ENCODE assay signal across 1 cellular context in genomic region chr7:66183700-66184099, GRCh38.
TF ChIP-seq lines count a peak whose summit lies in the region.

No MANE protein-coding gene starts in this region.

TF ChIP-seq in HEK293, 187 proteins besides CTCF, POLR2A, EP300 and RAD21 (continued from another document and continues in another):
- TF ChIP-seq, protein P1, sequence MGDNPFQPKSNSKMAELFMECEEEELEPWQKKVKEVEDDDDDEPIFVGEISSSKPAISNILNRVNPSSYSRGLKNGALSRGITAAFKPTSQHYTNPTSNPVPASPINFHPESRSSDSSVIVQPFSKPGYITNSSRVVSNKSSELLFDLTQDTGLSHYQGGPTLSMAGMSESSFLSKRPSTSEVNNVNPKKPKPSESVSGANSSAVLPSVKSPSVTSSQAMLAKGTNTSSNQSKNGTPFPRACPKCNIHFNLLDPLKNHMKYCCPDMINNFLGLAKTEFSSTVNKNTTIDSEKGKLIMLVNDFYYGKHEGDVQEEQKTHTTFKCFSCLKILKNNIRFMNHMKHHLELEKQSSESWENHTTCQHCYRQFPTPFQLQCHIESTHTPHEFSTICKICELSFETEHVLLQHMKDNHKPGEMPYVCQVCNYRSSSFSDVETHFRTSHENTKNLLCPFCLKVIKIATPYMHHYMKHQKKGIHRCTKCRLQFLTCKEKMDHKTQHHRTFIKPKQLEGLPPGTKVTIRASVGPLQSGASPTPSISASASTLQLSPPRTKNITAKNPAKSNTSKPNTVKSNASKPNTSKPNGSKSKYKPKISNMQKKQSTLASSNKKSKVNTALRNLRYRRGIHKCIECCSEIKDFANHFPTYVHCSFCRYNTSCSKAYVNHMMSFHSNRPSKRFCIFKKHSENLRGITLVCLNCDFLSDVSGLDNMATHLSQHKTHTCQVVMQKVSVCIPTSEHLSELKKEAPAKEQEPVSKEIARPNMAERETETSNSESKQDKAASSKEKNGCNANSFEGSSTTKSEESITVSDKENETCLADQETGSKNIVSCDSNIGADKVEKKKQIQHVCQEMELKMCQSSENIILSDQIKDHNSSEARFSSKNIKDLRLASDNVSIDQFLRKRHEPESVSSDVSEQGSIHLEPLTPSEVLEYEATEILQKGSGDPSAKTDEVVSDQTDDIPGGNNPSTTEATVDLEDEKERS (tag by site-specific recombination; IDR thresholded peaks at IDR 0.05), result no peak
- TF ChIP-seq ZNF37A (tag by site-specific recombination; IDR thresholded peaks at IDR 0.05) (no peak), TRIM28 (IDR thresholded peaks at IDR 0.05; ENCODE audit: borderline replicate concordance, low read length) (0 out of 2 replicates have a peak, but pooled peaks have one; percentile 32), ZNF561 (tag by site-specific recombination; IDR thresholded peaks at IDR 0.05; ENCODE audit: borderline replicate concordance) (no peak), ZNF138 (tag by site-specific recombination; IDR thresholded peaks at IDR 0.05; ENCODE audit: borderline replicate concordance) (no peak), KLF7 (tag by site-specific recombination; IDR thresholded peaks at IDR 0.05; ENCODE audit: borderline replicate concordance) (no peak), ZNF747 (tag by site-specific recombination; IDR thresholded peaks at IDR 0.05) (no peak), WT1 (tag by site-specific recombination; IDR thresholded peaks at IDR 0.05) (peak; percentile 69), ZNF433 (tag by site-specific recombination; IDR thresholded peaks at IDR 0.05; ENCODE audit: low read depth) (no peak), ZNF341 (tag by site-specific recombination; IDR thresholded peaks at IDR 0.05; ENCODE audit: low read depth) (no peak), MEIS1 (CRISPR knock-in tag; IDR thresholded peaks at IDR 0.05; ENCODE audit: borderline replicate concordance) (no peak), ZNF626 (tag by site-specific recombination; IDR thresholded peaks at IDR 0.05) (no peak), ZNF16 (tag by site-specific recombination; IDR thresholded peaks at IDR 0.05; ENCODE audit: low read depth) (no peak), ZBTB26 (tag by site-specific recombination; optimal IDR thresholded peaks at IDR 0.05) (no peak), ZNF529 (tag by site-specific recombination; IDR thresholded peaks at IDR 0.05; ENCODE audit: insufficient replicate concordance) (no peak), KLF8 (tag by site-specific recombination; IDR thresholded peaks at IDR 0.05) (peak; percentile 78), MYNN (tag by site-specific recombination; IDR thresholded peaks at IDR 0.05; ENCODE audit: borderline replicate concordance) (no peak), ZNF785 (tag by site-specific recombination; IDR thresholded peaks at IDR 0.05) (no peak), ZNF670 (tag by site-specific recombination; IDR thresholded peaks at IDR 0.05; ENCODE audit: low read depth) (no peak), ZNF202 (tag by site-specific recombination; IDR thresholded peaks at IDR 0.05; ENCODE audit: borderline replicate concordance) (no peak), ZNF391 (tag by site-specific recombination; IDR thresholded peaks at IDR 0.05; ENCODE audit: borderline replicate concordance, low read depth) (no peak), ZNF514 (tag by site-specific recombination; IDR thresholded peaks at IDR 0.05) (no peak), ZNF530 (tag by site-specific recombination; IDR thresholded peaks at IDR 0.05; ENCODE audit: low read depth) (no peak), PRDM1 (tag by site-specific recombination; IDR thresholded peaks at IDR 0.05) (0 out of 2 replicates have a peak, but pooled peaks have one; percentile 36), ZNF623 (tag by site-specific recombination; IDR thresholded peaks at IDR 0.05) (no peak; the same call in 1 of the 2 replicates), ZNF449 (tag by site-specific recombination; IDR thresholded peaks at IDR 0.05) (no peak), INSM2 (tag by site-specific recombination; IDR thresholded peaks at IDR 0.05) (no peak), ZNF19 (tag by site-specific recombination; IDR thresholded peaks at IDR 0.05; ENCODE audit: low read depth) (no peak), OSR2 (tag by site-specific recombination; IDR thresholded peaks at IDR 0.05) (peak; percentile 63), ZBTB10 (tag by site-specific recombination; IDR thresholded peaks at IDR 0.05) (0 out of 2 replicates have a peak, but pooled peaks have one; percentile 18), ZNF521 (tag by site-specific recombination; IDR thresholded peaks at IDR 0.05) (no peak), ZXDB (tag by site-specific recombination; IDR thresholded peaks at IDR 0.05) (peak; percentile 70), ZNF571 (tag by site-specific recombination; IDR thresholded peaks at IDR 0.05) (no peak)
- TF ChIP-seq, protein P2, sequence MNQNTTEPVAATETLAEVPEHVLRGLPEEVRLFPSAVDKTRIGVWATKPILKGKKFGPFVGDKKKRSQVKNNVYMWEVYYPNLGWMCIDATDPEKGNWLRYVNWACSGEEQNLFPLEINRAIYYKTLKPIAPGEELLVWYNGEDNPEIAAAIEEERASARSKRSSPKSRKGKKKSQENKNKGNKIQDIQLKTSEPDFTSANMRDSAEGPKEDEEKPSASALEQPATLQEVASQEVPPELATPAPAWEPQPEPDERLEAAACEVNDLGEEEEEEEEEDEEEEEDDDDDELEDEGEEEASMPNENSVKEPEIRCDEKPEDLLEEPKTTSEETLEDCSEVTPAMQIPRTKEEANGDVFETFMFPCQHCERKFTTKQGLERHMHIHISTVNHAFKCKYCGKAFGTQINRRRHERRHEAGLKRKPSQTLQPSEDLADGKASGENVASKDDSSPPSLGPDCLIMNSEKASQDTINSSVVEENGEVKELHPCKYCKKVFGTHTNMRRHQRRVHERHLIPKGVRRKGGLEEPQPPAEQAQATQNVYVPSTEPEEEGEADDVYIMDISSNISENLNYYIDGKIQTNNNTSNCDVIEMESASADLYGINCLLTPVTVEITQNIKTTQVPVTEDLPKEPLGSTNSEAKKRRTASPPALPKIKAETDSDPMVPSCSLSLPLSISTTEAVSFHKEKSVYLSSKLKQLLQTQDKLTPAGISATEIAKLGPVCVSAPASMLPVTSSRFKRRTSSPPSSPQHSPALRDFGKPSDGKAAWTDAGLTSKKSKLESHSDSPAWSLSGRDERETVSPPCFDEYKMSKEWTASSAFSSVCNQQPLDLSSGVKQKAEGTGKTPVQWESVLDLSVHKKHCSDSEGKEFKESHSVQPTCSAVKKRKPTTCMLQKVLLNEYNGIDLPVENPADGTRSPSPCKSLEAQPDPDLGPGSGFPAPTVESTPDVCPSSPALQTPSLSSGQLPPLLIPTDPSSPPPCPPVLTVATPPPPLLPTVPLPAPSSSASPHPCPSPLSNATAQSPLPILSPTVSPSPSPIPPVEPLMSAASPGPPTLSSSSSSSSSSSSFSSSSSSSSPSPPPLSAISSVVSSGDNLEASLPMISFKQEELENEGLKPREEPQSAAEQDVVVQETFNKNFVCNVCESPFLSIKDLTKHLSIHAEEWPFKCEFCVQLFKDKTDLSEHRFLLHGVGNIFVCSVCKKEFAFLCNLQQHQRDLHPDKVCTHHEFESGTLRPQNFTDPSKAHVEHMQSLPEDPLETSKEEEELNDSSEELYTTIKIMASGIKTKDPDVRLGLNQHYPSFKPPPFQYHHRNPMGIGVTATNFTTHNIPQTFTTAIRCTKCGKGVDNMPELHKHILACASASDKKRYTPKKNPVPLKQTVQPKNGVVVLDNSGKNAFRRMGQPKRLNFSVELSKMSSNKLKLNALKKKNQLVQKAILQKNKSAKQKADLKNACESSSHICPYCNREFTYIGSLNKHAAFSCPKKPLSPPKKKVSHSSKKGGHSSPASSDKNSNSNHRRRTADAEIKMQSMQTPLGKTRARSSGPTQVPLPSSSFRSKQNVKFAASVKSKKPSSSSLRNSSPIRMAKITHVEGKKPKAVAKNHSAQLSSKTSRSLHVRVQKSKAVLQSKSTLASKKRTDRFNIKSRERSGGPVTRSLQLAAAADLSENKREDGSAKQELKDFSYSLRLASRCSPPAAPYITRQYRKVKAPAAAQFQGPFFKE (tag by site-specific recombination; IDR thresholded peaks at IDR 0.05; ENCODE audit: borderline replicate concordance), result no peak
- TF ChIP-seq, protein P3, sequence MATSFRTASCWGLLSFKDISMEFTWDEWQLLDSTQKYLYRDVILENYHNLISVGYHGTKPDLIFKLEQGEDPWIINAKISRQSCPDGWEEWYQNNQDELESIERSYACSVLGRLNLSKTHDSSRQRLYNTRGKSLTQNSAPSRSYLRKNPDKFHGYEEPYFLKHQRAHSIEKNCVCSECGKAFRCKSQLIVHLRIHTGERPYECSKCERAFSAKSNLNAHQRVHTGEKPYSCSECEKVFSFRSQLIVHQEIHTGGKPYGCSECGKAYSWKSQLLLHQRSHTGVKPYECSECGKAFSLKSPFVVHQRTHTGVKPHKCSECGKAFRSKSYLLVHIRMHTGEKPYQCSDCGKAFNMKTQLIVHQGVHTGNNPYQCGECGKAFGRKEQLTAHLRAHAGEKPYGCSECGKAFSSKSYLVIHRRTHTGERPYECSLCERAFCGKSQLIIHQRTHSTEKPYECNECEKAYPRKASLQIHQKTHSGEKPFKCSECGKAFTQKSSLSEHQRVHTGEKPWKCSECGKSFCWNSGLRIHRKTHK (tag by site-specific recombination; IDR thresholded peaks at IDR 0.05), result no peak
- TF ChIP-seq, protein P4, sequence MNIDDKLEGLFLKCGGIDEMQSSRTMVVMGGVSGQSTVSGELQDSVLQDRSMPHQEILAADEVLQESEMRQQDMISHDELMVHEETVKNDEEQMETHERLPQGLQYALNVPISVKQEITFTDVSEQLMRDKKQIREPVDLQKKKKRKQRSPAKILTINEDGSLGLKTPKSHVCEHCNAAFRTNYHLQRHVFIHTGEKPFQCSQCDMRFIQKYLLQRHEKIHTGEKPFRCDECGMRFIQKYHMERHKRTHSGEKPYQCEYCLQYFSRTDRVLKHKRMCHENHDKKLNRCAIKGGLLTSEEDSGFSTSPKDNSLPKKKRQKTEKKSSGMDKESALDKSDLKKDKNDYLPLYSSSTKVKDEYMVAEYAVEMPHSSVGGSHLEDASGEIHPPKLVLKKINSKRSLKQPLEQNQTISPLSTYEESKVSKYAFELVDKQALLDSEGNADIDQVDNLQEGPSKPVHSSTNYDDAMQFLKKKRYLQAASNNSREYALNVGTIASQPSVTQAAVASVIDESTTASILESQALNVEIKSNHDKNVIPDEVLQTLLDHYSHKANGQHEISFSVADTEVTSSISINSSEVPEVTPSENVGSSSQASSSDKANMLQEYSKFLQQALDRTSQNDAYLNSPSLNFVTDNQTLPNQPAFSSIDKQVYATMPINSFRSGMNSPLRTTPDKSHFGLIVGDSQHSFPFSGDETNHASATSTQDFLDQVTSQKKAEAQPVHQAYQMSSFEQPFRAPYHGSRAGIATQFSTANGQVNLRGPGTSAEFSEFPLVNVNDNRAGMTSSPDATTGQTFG (tag by site-specific recombination; IDR thresholded peaks at IDR 0.05; ENCODE audit: borderline replicate concordance), result no peak
